ENCODE assay signal across 8 cellular contexts in the genomic region with DNA sequence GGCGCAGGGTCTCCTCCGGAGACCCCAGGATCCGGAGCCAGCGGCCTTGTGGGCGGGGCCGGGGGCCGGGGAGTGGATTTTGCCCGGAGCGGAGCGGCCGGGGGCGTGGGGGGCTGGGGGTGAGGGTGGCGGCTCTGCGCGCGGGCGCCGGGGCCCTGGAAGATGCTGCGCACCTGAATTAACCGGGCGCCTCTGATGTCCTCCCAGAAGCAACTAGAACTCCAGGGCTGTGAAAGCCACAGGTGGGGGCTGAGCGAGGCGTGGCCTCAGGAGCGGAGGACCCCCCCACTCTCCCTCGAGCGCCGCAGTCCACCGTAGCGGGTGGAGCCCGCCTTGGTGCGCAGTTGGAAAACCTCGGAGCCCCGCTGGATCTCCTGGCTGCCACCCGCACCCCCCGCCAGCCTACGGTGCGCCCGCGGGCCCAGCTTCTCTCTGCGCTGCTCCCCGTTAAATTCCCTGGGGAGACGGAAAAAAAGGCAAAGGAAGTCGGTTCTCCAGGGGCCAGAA. TPM values are rescaled to one million over a fixed set of nuclear protein-coding genes. Genes with fewer than 3 reads are reported as not detected.
A peak's percentile ranks its signal among the peaks of the same experiment; 100 is the strongest.
DNase-seq lines count a peak whose midpoint lies in the region; ATAC-seq, FAIRE-seq and TF ChIP-seq lines count a peak whose summit lies in the region.

No MANE protein-coding gene starts in this region.

- H3K36me3 ChIP-seq in astrocyte (ENCODE audit: insufficient read depth, low read length) (no peaks in the 10 kb centered on the region), sigmoid colon (peaks cover 0 to 26% (median 2%) of the 10 kb centered on the region in 4 donors)

- peak overlapping the region; percentile 87 for H3K4me3 Mint-ChIP-seq in astrocyte (ENCODE audit: unreplicated experiment)

- TF ChIP-seq POLR2A in sigmoid colon (IDR thresholded peaks at IDR 0.05), result no peak

- H3K4me1 ChIP-seq in astrocyte (ENCODE audit: insufficient read depth, low read length) (peaks cover 10% of the 10 kb centered on the region), sigmoid colon (peaks cover 0 to 26% (median 21%) of the 10 kb centered on the region in 4 donors)

- no peaks in the 10 kb centered on the region for H3K9me3 Mint-ChIP-seq in astrocyte (ENCODE audit: unreplicated experiment)

- peaks cover 13% of the 10 kb centered on the region for H3K36me3 Mint-ChIP-seq in astrocyte (ENCODE audit: low read depth, unreplicated experiment)

- TF ChIP-seq CTCF in D721Med (IDR thresholded peaks at IDR 0.05; ENCODE audit: insufficient read depth, missing control alignments), result no peak
- no peak for TF ChIP-seq CTCF in astrocyte (IDR thresholded peaks at IDR 0.05; ENCODE audit: insufficient read depth, low read depth, low read length)
- TF ChIP-seq CTCF in sigmoid colon (IDR thresholded peaks at IDR 0.05), result no peak

- peak overlapping the region; percentile 71 for H2AFZ ChIP-seq in astrocyte (ENCODE audit: low read depth, low read length)

- 5 to 10% methylated on average over 43 of the region's 43 CpGs for WGBS in sigmoid colon, 2 donors

- H3K27ac ChIP-seq in astrocyte (ENCODE audit: low read depth, low read length) (no peak overlapping the region), sigmoid colon (peak overlapping the region; percentile 79 to 89 (median 88))

- peaks cover 3% of the 10 kb centered on the region for H3K4me1 Mint-ChIP-seq in astrocyte (ENCODE audit: low read depth, unreplicated experiment)

- H3K4me3 ChIP-seq in astrocyte (ENCODE audit: insufficient read depth, low read depth, low read length), result peak overlapping the region; percentile 58
- peak overlapping the region; percentile 72 for H3K4me3 ChIP-seq in iPS-11a (ENCODE audit: low read depth, low read length)
- peak overlapping the region; percentile 83 to 100 (median 96) for H3K4me3 ChIP-seq in sigmoid colon

- no peaks in the 10 kb centered on the region for H3K9me3 ChIP-seq in astrocyte (ENCODE audit: insufficient read depth, low read depth, low read length)
- no peaks in the 10 kb centered on the region for H3K9me3 ChIP-seq in sigmoid colon

- H3K9ac ChIP-seq in astrocyte (ENCODE audit: low read length), result peak overlapping the region; percentile 72

- peak overlapping the region; percentile 91 for H3K4me2 ChIP-seq in astrocyte (ENCODE audit: low read length)

- no peak for FAIRE-seq in D721Med (lab: Jason Lieb, UNC)
- no peak for FAIRE-seq in astrocyte (lab: Jason Lieb, UNC)

- no peaks in the 10 kb centered on the region for H3K27me3 Mint-ChIP-seq in astrocyte (ENCODE audit: low read depth, unreplicated experiment)

- no peak overlapping the region for H3K27ac Mint-ChIP-seq in astrocyte (ENCODE audit: unreplicated experiment)

- H3K27me3 ChIP-seq in astrocyte (ENCODE audit: insufficient read depth, low read length), result no peaks in the 10 kb centered on the region
- no peaks in the 10 kb centered on the region for H3K27me3 ChIP-seq in sigmoid colon

- no peaks in the 10 kb centered on the region for H3K79me2 ChIP-seq in astrocyte (ENCODE audit: insufficient read depth, low read length)

- TF ChIP-seq EP300 in sigmoid colon (IDR thresholded peaks at IDR 0.05), result no peak

- intact Hi-C loops in sigmoid colon (cut with DNase I), result loop anchor here (2.0 to 5.0 kb wide), 3 partner anchors 42 to 118 kb away; a partner anchor contains a TSS

- peaks cover 19% of the 10 kb centered on the region for H4K20me1 ChIP-seq in astrocyte (ENCODE audit: insufficient read depth, low read length)

- ATAC-seq in GM18511 (IDR thresholded peaks at IDR 0.05; ENCODE audit: unreplicated experiment), result no peak
- no peak for ATAC-seq in GM18861 (IDR thresholded peaks at IDR 0.05; ENCODE audit: unreplicated experiment)

- DNase-seq in D721Med (ENCODE audit: insufficient read length, low spot score) (peak; percentile 53), NCI-H146 treated with DMSO at 0.1 percent for 48 hours (lab: John Stamatoyannopoulos, UW; ENCODE audit: unreplicated experiment) (peak; percentile 19), astrocyte (ENCODE audit: low read depth) (no peak), sigmoid colon (peak; percentile 78), OCI-M2 (lab: John Stamatoyannopoulos, UW; ENCODE audit: unreplicated experiment) (no peak)

RNA-seq across cellular contexts. Expression of a gene that starts 0.5 kb away (rescaled TPM):
- total RNA-seq in astrocyte (15.3 and 16.1 TPM in 2 replicates), sigmoid colon (10 to 100 TPM in 3 of 4 donors, 1 to 10 TPM in 1; 6.8 to 14.5 (median 11.5) TPM)
- polyA plus RNA-seq in sigmoid colon, result 1 to 10 TPM; 2.3 to 9.3 (median 3.0) TPM

RNA-seq across cellular contexts. Expression of a gene that starts 0.6 kb away (rescaled TPM):
- total RNA-seq in astrocyte, result 24.0 and 26.0 TPM in 2 replicates
- 10 to 100 TPM; 11.4 to 31.6 (median 12.9) TPM for total RNA-seq in sigmoid colon
- polyA plus RNA-seq in sigmoid colon, result 10 to 100 TPM in 1 of 3 donors, 1 to 10 TPM in 2; 3.6 to 37.0 (median 6.7) TPM

RNA-seq across cellular contexts. Expression of a gene that starts 39.9 kb away (rescaled TPM):
- total RNA-seq in astrocyte, result 120 and 129 TPM in 2 replicates
- total RNA-seq in sigmoid colon, result 100 to 1,000 TPM in 1 of 4 donors, 10 to 100 TPM in 3; 48.2 to 109 (median 52.7) TPM
- polyA plus RNA-seq in sigmoid colon, result 100 to 1,000 TPM in 1 of 3 donors, 10 to 100 TPM in 1, 1 to 10 TPM in 1; 7.8 to 138 (median 14.6) TPM

RNA-seq across cellular contexts. Expression of a gene that starts 50.9 kb away (rescaled TPM):
- total RNA-seq in astrocyte (0.29 TPM in 1 of 2 replicates, not detected in the other), sigmoid colon (not detected)
- 1 to 10 TPM in 2 of 3 donors, under 1 TPM in 1; 0.23 to 1.8 (median 1.5) TPM for polyA plus RNA-seq in sigmoid colon

Comparison
In these comparisons a context has a peak if more than half of its experiments do, and no peak if none do; other contexts are left out.
1. DNase-seq: peak in D721Med (single experiment), NCI-H146 treated with DMSO at 0.1 percent for 48 hours (single experiment) and sigmoid colon (single experiment); none in astrocyte (single experiment) and OCI-M2 (single experiment).
2. Peak in every context shown above with its lines, with median percentiles within 50 percentile points of each other: H3K4me3 ChIP-seq.